ENCODE assay signal across 16 cellular contexts in the genomic region with DNA sequence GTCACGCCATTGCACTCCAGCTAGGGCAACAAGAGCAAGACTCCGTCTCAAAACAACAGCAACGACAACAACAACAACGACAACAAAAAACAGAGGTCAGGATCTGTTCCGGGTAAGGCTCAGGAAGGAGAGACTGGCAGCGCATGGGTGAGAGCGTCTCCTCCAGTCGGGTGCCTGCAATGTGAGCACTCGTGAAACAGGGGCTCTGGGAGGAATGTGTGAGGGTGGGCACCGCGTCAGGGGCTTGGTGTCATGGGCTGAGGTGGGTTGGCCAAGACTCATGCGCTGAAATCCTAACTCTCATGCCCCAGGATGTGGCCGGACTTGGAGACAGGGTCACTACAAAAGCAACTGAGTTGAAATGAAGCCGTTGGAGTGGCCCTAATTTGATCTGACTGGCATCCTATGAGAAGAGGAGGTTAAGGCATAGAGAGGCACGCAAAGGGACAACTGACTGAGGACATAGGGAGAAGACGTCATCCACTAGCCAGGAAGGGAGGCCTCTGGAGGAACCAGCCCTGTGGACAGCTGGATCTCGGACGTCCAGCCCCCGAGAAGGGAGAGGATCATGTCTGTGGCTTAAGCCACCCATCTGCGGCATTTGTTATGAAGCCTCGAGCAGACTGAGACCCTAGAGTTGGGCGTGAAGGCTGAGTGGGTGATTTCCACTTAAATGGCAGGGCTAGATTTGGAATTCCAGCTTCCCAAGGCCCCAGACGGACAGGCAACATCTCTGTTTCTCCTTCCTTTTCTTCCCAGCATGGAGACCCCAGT.
A peak's percentile ranks its signal among the peaks of the same experiment; 100 is the strongest.
DNase-seq lines count a peak whose midpoint lies in the region; ATAC-seq and TF ChIP-seq lines count a peak whose summit lies in the region.
"Had no signal": no experiment of that assay in that cellular context is flagged by ENCODE, and none has a peak within 500 bp of the region (broad histone marks: within the 10 kb centered on the region; RNA-seq: fewer than 3 reads in every experiment).

No MANE protein-coding gene starts in this region.

- peaks cover 4% of the 10 kb centered on the region for H3K9me3 ChIP-seq in IMR-90 (ENCODE audit: control insufficient read depth, insufficient read depth, low read length)
- no peaks in the 10 kb centered on the region for H3K9me3 ChIP-seq in endodermal cell (ENCODE audit: control insufficient read depth, low read length)
- H3K9me3 ChIP-seq in neuron (ENCODE audit: low read length): peaks cover 3% of the 10 kb centered on the region
- H3K9me3 ChIP-seq in spleen: peaks cover 0 to 4% (median 0%) of the 10 kb centered on the region in 8 donors

- in situ Hi-C loops in IMR-90 (cut with MboI; ENCODE audit: low sequenced_read_pairs): no loop called here

- dilution Hi-C loops in IMR-90 (cut with HindIII; ENCODE audit: low sequenced_read_pairs, unreplicated experiment): no loop called here

- H3K4me3 ChIP-seq in IMR-90 (ENCODE audit: insufficient read depth, low read depth, low read length): no peak overlapping the region
- H3K4me3 ChIP-seq in endodermal cell (ENCODE audit: low read length): no peak overlapping the region
- H3K4me3 ChIP-seq in neuron (ENCODE audit: low read length): no peak overlapping the region
- H3K4me3 ChIP-seq in spleen: no peak overlapping the region
- H3K4me3 ChIP-seq: GM23248 had no signal

- H2BK20ac ChIP-seq in IMR-90 (ENCODE audit: low read depth, low read length): no peak overlapping the region

- no peak overlapping the region for H2BK5ac ChIP-seq in IMR-90 (ENCODE audit: low read depth, low read length, poor library complexity, severe bottlenecking)

- no peak overlapping the region for H3K9ac ChIP-seq in IMR-90 (ENCODE audit: low read depth, low read length)
- no peak overlapping the region for H3K9ac ChIP-seq in endodermal cell (ENCODE audit: extremely low read depth, low read length, poor library complexity, severe bottlenecking)
- H3K9ac ChIP-seq: GM23248 had no signal

- no peak overlapping the region for H2AK5ac ChIP-seq in IMR-90 (ENCODE audit: low read depth, low read length)

- no peaks in the 10 kb centered on the region for H4K20me1 ChIP-seq in IMR-90 (ENCODE audit: insufficient read depth, low read length)

- CTCF ChIA-PET in IMR-90 (lab: Yijun Ruan, JAX): no interaction called here
- CTCF ChIA-PET in HEK293T (lab: Yijun Ruan, JAX): no interaction called here

- H3K27ac ChIP-seq in IMR-90 (ENCODE audit: insufficient read depth, low read length): no peak overlapping the region
- H3K27ac ChIP-seq in endodermal cell (ENCODE audit: low read depth, low read length): peak overlapping the region; percentile 19
- no peak overlapping the region for H3K27ac ChIP-seq in spleen
- H3K27ac ChIP-seq: GM23248 had no signal

- TF ChIP-seq POLR2A in IMR-90 (IDR thresholded peaks at IDR 0.05; ENCODE audit: low read depth, low read length): no peak
- TF ChIP-seq POLR2A in spleen (IDR thresholded peaks at IDR 0.05): no peak

- H3K18ac ChIP-seq in IMR-90 (ENCODE audit: low read depth, low read length): no peak overlapping the region

- no peak overlapping the region for H3K4me3 Mint-ChIP-seq in endodermal cell
- H3K4me3 Mint-ChIP-seq: B cell; CD8-positive, alpha-beta T cell; IgD-negative memory B cell had no signal

- H3K79me1 ChIP-seq in IMR-90 (ENCODE audit: low read depth in 1 of 2, low read length in 2 of 2): no peaks in the 10 kb centered on the region

- 94% methylated on average over 14 of the region's 23 CpGs; no CpG with 5 or more reads in 1 of the 2 experiments for WGBS in IMR-90 (ENCODE audit: extremely low coverage in 2 of 2, insufficient read length in 1 of 2), 2 experiments
- 95 to 97% methylated on average over 20 to 23 of the region's 23 CpGs for WGBS in endodermal cell (ENCODE audit: insufficient coverage in 1 of 2, insufficient read length in 1 of 2), 2 experiments
- 92 to 96% (median 92%) methylated on average over 23 of the region's 23 CpGs for WGBS in spleen, 5 donors

- H3K4me1 ChIP-seq in IMR-90 (ENCODE audit: control insufficient read depth, insufficient read depth, low read length) (no peaks in the 10 kb centered on the region), endodermal cell (ENCODE audit: control insufficient read depth, insufficient read depth, low read length) (peaks cover 6% of the 10 kb centered on the region), neuron (ENCODE audit: insufficient read depth, low read length) (peaks cover 8% of the 10 kb centered on the region), spleen (no peaks in the 10 kb centered on the region)

- DNase-seq in IMR-90 (no peak), endodermal cell (no peak), spleen (peak; percentile 56), HEK293T (ENCODE audit: extremely low spot score) (no peak), glomerular visceral epithelial cell (ENCODE audit: extremely low spot score) (no peak)
- DNase-seq: C1 segment of cervical spinal cord, COR-L47, DMS53, GF-D8, GM23248 had no signal

- H3K36me3 ChIP-seq in IMR-90 (ENCODE audit: control insufficient read depth, insufficient read depth, low read length): no peaks in the 10 kb centered on the region
- no peaks in the 10 kb centered on the region for H3K36me3 ChIP-seq in endodermal cell (ENCODE audit: control insufficient read depth, insufficient read depth, low read length)
- no peaks in the 10 kb centered on the region for H3K36me3 ChIP-seq in neuron (ENCODE audit: insufficient read depth, low read length)
- no peaks in the 10 kb centered on the region for H3K36me3 ChIP-seq in spleen

- H3K14ac ChIP-seq in IMR-90 (replicated peaks; ENCODE audit: low read depth, low read length): no peak overlapping the region

- H2BK15ac ChIP-seq in IMR-90 (ENCODE audit: low read depth, low read length): no peak overlapping the region

- intact Hi-C loops in IMR-90 (cut with micrococcal nuclease): no loop called here
- intact Hi-C loops in spleen (cut with DNase I; ENCODE audit: low total_unique reads): no loop called here

- BruUV-seq in IMR-90 (replicated peaks; lab: Mats Ljungman, UMichigan): no TSS peak

- H3K4me1 Mint-ChIP-seq in endodermal cell: peaks cover 22% of the 10 kb centered on the region
- H3K4me1 Mint-ChIP-seq: B cell had no signal

- H3K23ac ChIP-seq in IMR-90 (ENCODE audit: low read depth, low read length): no peak overlapping the region

- H2AK9ac ChIP-seq in IMR-90 (replicated peaks; ENCODE audit: low read depth, low read length, poor library complexity): no peak overlapping the region

- H3K4me2 ChIP-seq in IMR-90 (ENCODE audit: low read depth, low read length): no peak overlapping the region

- H3K27ac Mint-ChIP-seq in endodermal cell: peak overlapping the region; percentile 3
- H3K27ac Mint-ChIP-seq: CD8-positive, alpha-beta T cell had no signal

- no peak overlapping the region; the same call in 1 of the 2 replicates for H4K91ac ChIP-seq in IMR-90 (ENCODE audit: insufficient read depth, low read depth, low read length)

- ATAC-seq in IMR-90 (ENCODE audit: low read depth): no peak
- no peak for ATAC-seq in GM18498 (IDR thresholded peaks at IDR 0.05; ENCODE audit: unreplicated experiment)
- ATAC-seq: CD8-positive, alpha-beta T cell; HCT116 had no signal

- no peak overlapping the region for H3K56ac ChIP-seq in IMR-90 (ENCODE audit: extremely low read depth, insufficient read depth, low read length)

- H4K5ac ChIP-seq in IMR-90 (ENCODE audit: low read depth, low read length): no peak overlapping the region

- POLR2A ChIA-PET in IMR-90 (lab: Charles Lee; ENCODE audit: unreplicated experiment): no interaction called here
- POLR2A ChIA-PET in HEK293T (lab: Yijun Ruan, JAX): no interaction called here

- H3K27me3 ChIP-seq in IMR-90 (ENCODE audit: control insufficient read depth, insufficient read depth, low read length) (peaks cover 2% of the 10 kb centered on the region; the same call in 1 of the 2 replicates), endodermal cell (ENCODE audit: control insufficient read depth, insufficient read depth, low read length, poor library complexity, severe bottlenecking) (no peaks in the 10 kb centered on the region), neuron (ENCODE audit: insufficient read depth, low read length) (no peaks in the 10 kb centered on the region), spleen (replicated peaks in 1 of 7) (no peaks in the 10 kb centered on the region)

- no peaks in the 10 kb centered on the region for H3K36me3 Mint-ChIP-seq in endodermal cell (ENCODE audit: low read depth)
- H3K36me3 Mint-ChIP-seq: CD8-positive, alpha-beta T cell; IgD-negative memory B cell had no signal

- H2BK120ac ChIP-seq in IMR-90 (ENCODE audit: low read depth, low read length): no peak overlapping the region

- H3K9me1 ChIP-seq in IMR-90 (ENCODE audit: insufficient read depth, low read length): no peaks in the 10 kb centered on the region

- no peak for TF ChIP-seq CTCF in IMR-90 (conservative IDR thresholded peaks at IDR 0.05; ENCODE audit: low read depth, low read length)
- no peak for TF ChIP-seq CTCF in endodermal cell (conservative IDR thresholded peaks at IDR 0.05)
- TF ChIP-seq CTCF in spleen (IDR thresholded peaks at IDR 0.05 in 8 of 11, conservative IDR thresholded peaks at IDR 0.05 in 3 of 11): no peak

- peaks cover 5% of the 10 kb centered on the region for H3K9me3 Mint-ChIP-seq in endodermal cell

- no peak overlapping the region for H4K8ac ChIP-seq in IMR-90 (ENCODE audit: low read depth in 2 of 2, low read length in 2 of 2)

- no peak for TF ChIP-seq RAD21 in IMR-90 (IDR thresholded peaks at IDR 0.05; ENCODE audit: low read length)

- H2AFZ ChIP-seq in IMR-90 (replicated peaks; ENCODE audit: low read length, poor library complexity) (peak overlapping the region; percentile 27), neuron (ENCODE audit: low read depth, low read length) (peak overlapping the region; percentile 11)
- H2AFZ ChIP-seq: GM23248 had no signal

- no peak overlapping the region; the same call in 1 of the 2 replicates for H3K4ac ChIP-seq in IMR-90 (ENCODE audit: low read depth, low read length)

- H3K27me3 Mint-ChIP-seq in endodermal cell (ENCODE audit: insufficient read depth): peaks cover 5% of the 10 kb centered on the region
- H3K27me3 Mint-ChIP-seq: B cell, IgD-negative memory B cell had no signal

TF ChIP-seq in IMR-90, 13 proteins besides CTCF, POLR2A, EP300 and RAD21 (continues in another document):
- TF ChIP-seq MXI1 (IDR thresholded peaks at IDR 0.05; ENCODE audit: borderline replicate concordance, low read depth, low read length): no peak
- no peak for TF ChIP-seq RFX5 (IDR thresholded peaks at IDR 0.05; ENCODE audit: low read depth, low read length)
- no peak for TF ChIP-seq SMC3 (IDR thresholded peaks at IDR 0.05; ENCODE audit: low read depth, low read length)
- no peak for TF ChIP-seq FOS (IDR thresholded peaks at IDR 0.05; ENCODE audit: low read depth, low read length)
- TF ChIP-seq RCOR1 (IDR thresholded peaks at IDR 0.05; ENCODE audit: insufficient replicate concordance, low read length): no peak

TF ChIP-seq in HEK293T, 16 proteins besides CTCF, POLR2A, EP300 and RAD21 (continues in another document):
- TF ChIP-seq FOXM1 (IDR thresholded peaks at IDR 0.05; ENCODE audit: borderline replicate concordance) (no peak), SP1 (IDR thresholded peaks at IDR 0.05) (no peak), ELF4 (IDR thresholded peaks at IDR 0.05) (no peak), ZNF384 (IDR thresholded peaks at IDR 0.05) (no peak), FOXK2 (IDR thresholded peaks at IDR 0.05) (no peak), TARDBP (IDR thresholded peaks at IDR 0.05) (no peak), LEF1 (IDR thresholded peaks at IDR 0.05; ENCODE audit: borderline replicate concordance) (no peak), CTBP1 (IDR thresholded peaks at IDR 0.05; ENCODE audit: borderline replicate concordance) (no peak)
